8 cellular contexts compared by ENCODE assay signal in genomic region chrX:136168929-136169735, GRCh38. TPM values are rescaled to one million over a fixed set of nuclear protein-coding genes. Genes with fewer than 3 reads are reported as not detected.
DNase-seq lines count a peak whose midpoint lies in the region; ATAC-seq and TF ChIP-seq lines count a peak whose summit lies in the region.

No MANE protein-coding gene starts in this region.

- no peaks in the 10 kb centered on the region for H3K79me2 ChIP-seq in neural cell (replicated peaks; ENCODE audit: insufficient read depth, low read length)

- no peak overlapping the region for H3K9ac ChIP-seq in neural cell (ENCODE audit: low read length)

- WGBS in esophagus squamous epithelium, 2 donors: 37% methylated on average over 5 to 9 of the region's 17 CpGs

- no peak for TF ChIP-seq EP300 in neural cell (conservative IDR thresholded peaks at IDR 0.05; ENCODE audit: poor library complexity, severe bottlenecking)

- ATAC-seq in HG03045 (IDR thresholded peaks at IDR 0.05; ENCODE audit: unreplicated experiment) (no peak), HG02798 (IDR thresholded peaks at IDR 0.05; ENCODE audit: poor library complexity, unreplicated experiment) (no peak)

- H3K36me3 ChIP-seq in esophagus squamous epithelium: no peaks in the 10 kb centered on the region
- H3K36me3 ChIP-seq in neural cell (ENCODE audit: insufficient read depth, low read length): no peaks in the 10 kb centered on the region

- TF ChIP-seq CTCF in esophagus squamous epithelium (IDR thresholded peaks at IDR 0.05) (no peak), neural cell (IDR thresholded peaks at IDR 0.05; ENCODE audit: poor library complexity, severe bottlenecking) (peak; percentile 23)

- H3F3A ChIP-seq in neural cell (ENCODE audit: insufficient read depth, low read length, poor library complexity, severe bottlenecking): no peaks in the 10 kb centered on the region

- peak overlapping the region in 1 of 4 donors; percentile 19 for H3K4me3 ChIP-seq in esophagus squamous epithelium
- H3K4me3 ChIP-seq in neural cell (ENCODE audit: low read length): peak overlapping the region; percentile 30

- no peak for TF ChIP-seq RAD21 in neural cell (conservative IDR thresholded peaks at IDR 0.05)

- H3K9me3 ChIP-seq in esophagus squamous epithelium: no peaks in the 10 kb centered on the region
- H3K9me3 ChIP-seq in neural cell (ENCODE audit: low read length): no peaks in the 10 kb centered on the region

- no peaks in the 10 kb centered on the region for H3K27me3 ChIP-seq in esophagus squamous epithelium
- H3K27me3 ChIP-seq in neural cell (ENCODE audit: insufficient read depth, low read depth, low read length): no peaks in the 10 kb centered on the region

- H4K20me1 ChIP-seq in neural cell (ENCODE audit: insufficient read depth): no peaks in the 10 kb centered on the region

- H3K9me2 ChIP-seq in neural cell (ENCODE audit: insufficient read depth, low read length): no peaks in the 10 kb centered on the region

- no peak overlapping the region for H3K4me2 ChIP-seq in neural cell (ENCODE audit: low read length)

- intact Hi-C loops in esophagus squamous epithelium (cut with DNase I): loop anchor here (10.0 kb wide), 1 partner anchor 144 kb away; no protein-coding TSS in a partner anchor

- peaks cover 0 to 11% (median 6%) of the 10 kb centered on the region in 3 donors for H3K4me1 ChIP-seq in esophagus squamous epithelium

- TF ChIP-seq POLR2A in esophagus squamous epithelium (IDR thresholded peaks at IDR 0.05): no peak

- peak overlapping the region; percentile 14 to 90 (median 84) for H3K27ac ChIP-seq in esophagus squamous epithelium
- H3K27ac ChIP-seq in neural cell (ENCODE audit: low read length): no peak overlapping the region

- no peak overlapping the region for H2AFZ ChIP-seq in neural cell (ENCODE audit: low read depth, low read length)

- DNase-seq in COR-L47 (lab: John Stamatoyannopoulos, UW): peak; percentile 7
- DNase-seq in NCI-H748 (lab: John Stamatoyannopoulos, UW; ENCODE audit: unreplicated experiment): peak; percentile 81
- no peak for DNase-seq in esophagus squamous epithelium (lab: John Stamatoyannopoulos, UW)
- no peak for DNase-seq in D341Med (ENCODE audit: low spot score)
- no peak for DNase-seq in DMS114 treated with DMSO at 0.1 percent for 48 hours (lab: John Stamatoyannopoulos, UW; ENCODE audit: unreplicated experiment)

TF ChIP-seq in neural cell, 6 proteins besides CTCF, POLR2A, EP300 and RAD21:
- TF ChIP-seq MXI1 (conservative IDR thresholded peaks at IDR 0.05; ENCODE audit: poor library complexity, severe bottlenecking) (no peak), SMC3 (conservative IDR thresholded peaks at IDR 0.05; ENCODE audit: poor library complexity) (peak; percentile 27)

RNA-seq across cellular contexts. Expression of gene FHL1, which starts 21.8 kb away (rescaled TPM):
- 100 to 1,000 TPM in 2 of 4 donors, 10 to 100 TPM in 2; 17.1 to 509 (median 70.4) TPM for total RNA-seq in esophagus squamous epithelium
- 235 and 268 TPM in 2 replicates for polyA plus RNA-seq in neural cell
- 113 and 125 TPM in 2 replicates for polyA minus RNA-seq in neural cell

Comparison
In these comparisons a context has a peak if more than half of its experiments do, and no peak if none do; other contexts are left out.
1. DNase-seq: peak in COR-L47 (single experiment) and NCI-H748 (single experiment); none in esophagus squamous epithelium (single experiment), D341Med (single experiment) and DMS114 treated with DMSO at 0.1 percent for 48 hours (single experiment).